ENCODE assay signal across 9 cellular contexts in genomic region chr13:98503175-98504028, GRCh38.
DNase-seq lines count a peak whose midpoint lies in the region; ATAC-seq lines count a peak whose summit lies in the region.
"Had no signal": no experiment of that assay in that cellular context is flagged by ENCODE, and none has a peak within 500 bp of the region (broad histone marks: within the 10 kb centered on the region; RNA-seq: fewer than 3 reads in every experiment).

No MANE protein-coding gene starts in this region.

- H3K9ac ChIP-seq in subcutaneous abdominal adipose tissue (ENCODE audit: low read length in 5 of 5) = no peak overlapping the region

- H3K9me3 ChIP-seq in subcutaneous abdominal adipose tissue (ENCODE audit: control insufficient read depth in 5 of 5, low read length in 5 of 5) = no peaks in the 10 kb centered on the region

- no peak for ATAC-seq in effector memory CD8-positive, alpha-beta T cell (replicated peaks)
- no peak for ATAC-seq in memory B cell (ENCODE audit: low read depth)

- H3K27me3 ChIP-seq in subcutaneous abdominal adipose tissue (ENCODE audit: control insufficient read depth in 5 of 5, insufficient read depth in 4 of 5, low read length in 5 of 5) = no peaks in the 10 kb centered on the region

- H3K4me1 Mint-ChIP-seq in effector memory CD8-positive, alpha-beta T cell (ENCODE audit: low read depth in 2 of 2) = peaks cover 53 to 70% of the 10 kb centered on the region in 2 donors
- H3K4me1 Mint-ChIP-seq in memory B cell = peaks cover 54% of the 10 kb centered on the region

- no peaks in the 10 kb centered on the region for H3K9me3 Mint-ChIP-seq in effector memory CD8-positive, alpha-beta T cell
- no peaks in the 10 kb centered on the region for H3K9me3 Mint-ChIP-seq in memory B cell
- H3K9me3 Mint-ChIP-seq: activated T-helper 2 cell treated with anti-CD3 and anti-CD28 coated beads, Interferon-gamma antibody, Interleukin-2, Interleukin-4, amounts not matched to agents 10 μg/mL and 5 μg/mL and 100 μg/mL, durations not matched to agents 14 hours and 24 hours and 36 hours had no signal

- peak overlapping the region; percentile 72 to 85 for H3K27ac Mint-ChIP-seq in effector memory CD8-positive, alpha-beta T cell
- H3K27ac Mint-ChIP-seq in memory B cell = peak overlapping the region; percentile 95

- H3K27me3 Mint-ChIP-seq in effector memory CD8-positive, alpha-beta T cell = no peaks in the 10 kb centered on the region
- no peaks in the 10 kb centered on the region for H3K27me3 Mint-ChIP-seq in memory B cell

- peaks cover 0 to 9% (median 8%) of the 10 kb centered on the region in 5 donors for H3K36me3 ChIP-seq in subcutaneous abdominal adipose tissue (ENCODE audit: control insufficient read depth in 5 of 5, insufficient read depth in 5 of 5, low read length in 5 of 5)

- peak; percentile 47 for DNase-seq in OCI-M1 (lab: John Stamatoyannopoulos, UW)
- no peak for DNase-seq in effector memory CD8-positive, alpha-beta T cell
- no peak for DNase-seq in memory B cell (ENCODE audit: low spot score in 2 of 2)
- DNase-seq in activated CD4-positive, CD25-positive, alpha-beta regulatory T cell (lab: John Stamatoyannopoulos, UW) = no peak
- DNase-seq in Kasumi-1 (lab: John Stamatoyannopoulos, UW) = no peak
- no peak for DNase-seq in SHP77 treated with DMSO at 0.1 percent for 48 hours (lab: John Stamatoyannopoulos, UW)
- DNase-seq: Karpas-422 had no signal

- no peak overlapping the region for H3K27ac ChIP-seq in subcutaneous abdominal adipose tissue (ENCODE audit: low read depth, low read length)

- H3K36me3 Mint-ChIP-seq in effector memory CD8-positive, alpha-beta T cell (ENCODE audit: insufficient read depth) = peaks cover 34% of the 10 kb centered on the region
- H3K36me3 Mint-ChIP-seq in memory B cell = peaks cover 2% of the 10 kb centered on the region

- H3K4me1 ChIP-seq in subcutaneous abdominal adipose tissue (ENCODE audit: control insufficient read depth in 5 of 5, insufficient read depth in 5 of 5, low read length in 5 of 5) = peaks cover 13 to 58% (median 41%) of the 10 kb centered on the region in 5 donors

- peak overlapping the region in 3 of 5 donors; percentile 13 to 49 (median 24) for H3K4me3 ChIP-seq in subcutaneous abdominal adipose tissue (ENCODE audit: low read depth in 1 of 5, low read length in 5 of 5)

- H3K4me3 Mint-ChIP-seq in effector memory CD8-positive, alpha-beta T cell = peak overlapping the region; percentile 61 to 64
- H3K4me3 Mint-ChIP-seq in memory B cell = peak overlapping the region; percentile 62
